In genomic region chr10:86688398-86688921, GRCh38 we compare ENCODE assay signal across 8 cellular contexts. TPM values are rescaled to one million over a fixed set of nuclear protein-coding genes. Genes with fewer than 3 reads are reported as not detected.
DNase-seq lines count a peak whose midpoint lies in the region; ATAC-seq and TF ChIP-seq lines count a peak whose summit lies in the region.

No MANE protein-coding gene starts in this region.

- H3K79me2 ChIP-seq in SK-N-SH (ENCODE audit: insufficient read depth) = no peaks in the 10 kb centered on the region

- H3K27me3 ChIP-seq in SK-N-SH (ENCODE audit: insufficient read depth) (no peaks in the 10 kb centered on the region), heart left ventricle (peaks cover 0 to 2% (median 0%) of the 10 kb centered on the region in 9 donors)

- DNase-seq in DMS79 treated with DMSO at 0.1 percent for 48 hours (lab: John Stamatoyannopoulos, UW) (peak; percentile 29), HUDEP-2 (lab: John Stamatoyannopoulos, UW; ENCODE audit: unreplicated experiment in 76 of 76) (peak in 64 of 76 experiments; percentile 6 to 74 (median 45)), SK-N-SH (peak; percentile 82), heart left ventricle (peak in 4 of 5 donors; percentile 52 to 73 (median 70)), putamen (ENCODE audit: low spot score) (peak; percentile 71), NCI-H774 (lab: John Stamatoyannopoulos, UW) (no peak)
- peak; percentile 54 for DNase-seq in activated naive CD8-positive, alpha-beta T cell treated with anti-CD3 and anti-CD28 coated beads for 36 hours

- peaks cover 3% of the 10 kb centered on the region for H3K27me3 Mint-ChIP-seq in activated naive CD8-positive, alpha-beta T cell treated with anti-CD3 and anti-CD28 coated beads for 36 hours

- H3K9me3 Mint-ChIP-seq in activated naive CD8-positive, alpha-beta T cell treated with anti-CD3 and anti-CD28 coated beads for 36 hours = no peaks in the 10 kb centered on the region

- POLR2A ChIA-PET in SK-N-SH (lab: Yijun Ruan, JAX) = no interaction called here

- TF ChIP-seq CTCF in SK-N-SH (IDR thresholded peaks at IDR 0.05) = peak; percentile 82
- TF ChIP-seq CTCF in heart left ventricle (IDR thresholded peaks at IDR 0.05) = peak; percentile 68 to 85 (median 80)

- H3K27ac ChIP-seq in SK-N-SH (ENCODE audit: low read depth in 2 of 2, low read length in 1 of 2) = no peak overlapping the region
- H3K27ac ChIP-seq in heart left ventricle = peak overlapping the region in 11 of 12 donors; percentile 22 to 99 (median 40)

- H3F3A ChIP-seq in SK-N-SH (replicated peaks; ENCODE audit: insufficient read depth) = no peaks in the 10 kb centered on the region

- TF ChIP-seq EP300 in SK-N-SH (IDR thresholded peaks at IDR 0.05; ENCODE audit: borderline replicate concordance in 1 of 2, low read depth in 1 of 2, low read length in 1 of 2) = no peak

- intact Hi-C loops in heart left ventricle (cut with DNase I) = loop anchor here in 6 of 10 donors (1.0 to 5.0 kb wide), 3 partner anchors 209 to 212 kb away; no protein-coding TSS in a partner anchor

- H3K4me3 ChIP-seq in SK-N-SH (ENCODE audit: low read depth in 2 of 2, low read length in 1 of 2) (no peak overlapping the region; a peak in 1 of 4 replicates), heart left ventricle (no peak overlapping the region)

- no peak for TF ChIP-seq POLR2A in heart left ventricle (IDR thresholded peaks at IDR 0.05)

- H3K9me3 ChIP-seq in SK-N-SH (no peaks in the 10 kb centered on the region), heart left ventricle (no peaks in the 10 kb centered on the region)

- CTCF ChIA-PET in SK-N-SH (lab: Yijun Ruan, JAX) = interaction anchor here (0.6 to 3.5 kb wide), 24 partner anchors 9 to 309 kb away, joined by 3 to 39 read pairs (median 3); partner anchors contain the start of gene ADIRF

- no peak overlapping the region for H2AFZ ChIP-seq in SK-N-SH (ENCODE audit: low read depth)

- no peaks in the 10 kb centered on the region for H3K36me3 Mint-ChIP-seq in activated naive CD8-positive, alpha-beta T cell treated with anti-CD3 and anti-CD28 coated beads for 36 hours

- peak; percentile 82 for ATAC-seq in GM21390 (IDR thresholded peaks at IDR 0.05; ENCODE audit: unreplicated experiment)
- no peak for ATAC-seq in heart left ventricle

- H3K9me2 ChIP-seq in SK-N-SH = no peaks in the 10 kb centered on the region

- H3K4me3 Mint-ChIP-seq in activated naive CD8-positive, alpha-beta T cell treated with anti-CD3 and anti-CD28 coated beads for 36 hours = no peak overlapping the region

- peak; percentile 88 for TF ChIP-seq RAD21 in SK-N-SH (IDR thresholded peaks at IDR 0.05; ENCODE audit: low read length)

- peak overlapping the region; percentile 39; the same call in 1 of the 2 replicates for H3K4me2 ChIP-seq in SK-N-SH

- H3K9ac ChIP-seq in SK-N-SH = no peak overlapping the region

- H3K36me3 ChIP-seq in SK-N-SH (replicated peaks in 1 of 2; ENCODE audit: control insufficient read depth in 1 of 2, insufficient read depth in 2 of 2, low read length in 1 of 2) (no peaks in the 10 kb centered on the region), heart left ventricle (peaks cover 0 to 23% (median 0%) of the 10 kb centered on the region in 9 donors)

- H3K4me1 ChIP-seq in SK-N-SH (ENCODE audit: control insufficient read depth in 1 of 2, insufficient read depth in 2 of 2, low read depth in 1 of 2, low read length in 1 of 2) (peaks cover 0 to 8% of the 10 kb centered on the region in 2 experiments; a peak in 1 of 4 replicates), heart left ventricle (peaks cover 0 to 72% (median 25%) of the 10 kb centered on the region in 12 donors)

- no peak overlapping the region for H3K27ac Mint-ChIP-seq in activated naive CD8-positive, alpha-beta T cell treated with anti-CD3 and anti-CD28 coated beads for 36 hours

- H3K4me1 Mint-ChIP-seq in activated naive CD8-positive, alpha-beta T cell treated with anti-CD3 and anti-CD28 coated beads for 36 hours = peaks cover 2% of the 10 kb centered on the region

- H4K20me1 ChIP-seq in SK-N-SH (ENCODE audit: insufficient read depth) = no peaks in the 10 kb centered on the region

- 65% methylated on average over 8 of the region's 8 CpGs for WGBS in SK-N-SH (ENCODE audit: low lambda C conversion rate)
- 11 to 17% (median 16%) methylated on average over 8 of the region's 8 CpGs for WGBS in heart left ventricle, 4 donors

TF ChIP-seq in SK-N-SH, 30 proteins besides CTCF, POLR2A, EP300 and RAD21:
- no peak for TF ChIP-seq NRF1 (IDR thresholded peaks at IDR 0.05; ENCODE audit: low read depth, low read length)
- no peak for TF ChIP-seq REST (IDR thresholded peaks at IDR 0.05; ENCODE audit: low read depth, low read length)
- TF ChIP-seq SMC3 (IDR thresholded peaks at IDR 0.05; ENCODE audit: low read depth, low read length) = peak; percentile 88
TF ChIP-seq in SK-N-SH: peak in this region for 1.

RNA-seq across cellular contexts. Expression of gene LDB3, which starts 20.1 kb away (rescaled TPM):
- 0.48 and 0.73 TPM in 2 replicates for polyA plus RNA-seq in SK-N-SH (2012; rRNA removed)
- 0.26 and 0.38 TPM in 2 replicates for polyA plus RNA-seq in SK-N-SH (2012; cell fraction: cytosol; rRNA removed)
- polyA plus RNA-seq in SK-N-SH (2012; cell fraction: nucleus; rRNA removed) = 1.3 and 1.7 TPM in 2 replicates
- under 1 TPM; 0.06 to 0.20 TPM for total RNA-seq in activated naive CD8-positive, alpha-beta T cell treated with anti-CD3 and anti-CD28 coated beads for 36 hours
- total RNA-seq in heart left ventricle = 1,000 to 10,000 TPM in 7 of 9 donors, 100 to 1,000 TPM in 2; 800 to 1,716 (median 1,273) TPM
- 1,000 to 10,000 TPM in 1 of 2 donors, 100 to 1,000 TPM in 1; 165 to 1,759 TPM for polyA plus RNA-seq in heart left ventricle

RNA-seq across cellular contexts. Expression of gene OPN4, which starts 34.1 kb away (rescaled TPM):
- polyA plus RNA-seq in SK-N-SH (2012; rRNA removed) (0.03 TPM in 1 of 2 replicates, not detected in the other), heart left ventricle (under 1 TPM; 0.03 to 0.08 TPM)
- polyA plus RNA-seq in SK-N-SH (2012; cell fraction: cytosol; rRNA removed) = not detected in 2 replicates
- not detected in 2 replicates for polyA plus RNA-seq in SK-N-SH (2012; cell fraction: nucleus; rRNA removed)
- total RNA-seq in activated naive CD8-positive, alpha-beta T cell treated with anti-CD3 and anti-CD28 coated beads for 36 hours = not detected
- total RNA-seq in heart left ventricle = under 1 TPM in 3 of 9 donors, not detected in 6; 0.19 to 0.28 (median 0.25) TPM

Comparison
In these comparisons a context has a peak if more than half of its experiments do, and no peak if none do; other contexts are left out.
1. H3K27ac ChIP-seq: peak in heart left ventricle (11 of 12); none in SK-N-SH (0 of 2).
2. RNA of gene LDB3, which starts 20.1 kb away (total RNA-seq): 800 to 1,716 TPM in heart left ventricle; 0.06 to 0.20 TPM in activated naive CD8-positive, alpha-beta T cell treated with anti-CD3 and anti-CD28 coated beads for 36 hours; every median in the first group is over 100 times any median in the second.